Comparison of ENCODE assay signal across 9 cellular contexts in the genomic region with DNA sequence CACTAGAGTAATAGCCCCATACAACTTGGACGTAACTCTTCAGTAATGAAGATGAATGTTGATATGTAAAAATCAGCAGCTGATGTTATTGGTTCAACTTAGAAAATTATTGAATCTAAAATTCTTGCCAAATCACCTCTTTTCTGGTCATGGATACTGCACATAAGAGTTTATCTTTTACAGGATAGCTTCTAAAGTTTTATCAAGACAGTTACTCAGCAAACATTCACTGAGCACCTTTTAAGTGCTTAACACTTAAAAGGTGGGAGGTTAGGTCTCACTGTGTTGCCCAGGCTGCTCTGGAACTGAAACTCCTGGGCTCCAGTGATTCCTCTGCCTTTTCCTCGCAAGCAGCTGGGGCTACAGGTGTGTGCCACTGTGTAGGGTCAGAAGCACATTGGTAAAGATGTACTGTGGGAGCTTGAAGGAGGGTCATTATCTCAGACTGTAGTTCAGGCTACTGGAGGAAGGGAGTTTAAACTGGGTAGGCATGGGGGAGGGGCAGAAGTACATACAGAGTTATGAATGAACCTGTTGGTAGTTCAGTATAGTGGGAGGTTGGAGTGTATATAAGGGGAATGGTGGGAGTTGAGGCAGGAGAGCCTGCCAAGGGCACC. TPM values are rescaled to one million over a fixed set of nuclear protein-coding genes. Genes with fewer than 3 reads are reported as not detected.
DNase-seq lines count a peak whose midpoint lies in the region; ATAC-seq and TF ChIP-seq lines count a peak whose summit lies in the region.
"Had no signal": no experiment of that assay in that cellular context is flagged by ENCODE, and none has a peak within 500 bp of the region (broad histone marks: within the 10 kb centered on the region; RNA-seq: fewer than 3 reads in every experiment).

No MANE protein-coding gene starts in this region.

- H3K27me3 ChIP-seq in OCI-LY3 (ENCODE audit: low read depth, low read length) (no peaks in the 10 kb centered on the region), rectal smooth muscle tissue (ENCODE audit: control insufficient read depth, insufficient read depth, low read length) (no peaks in the 10 kb centered on the region)

- H4K20me1 ChIP-seq in OCI-LY3 (ENCODE audit: insufficient read depth, low read length): peaks cover 37% of the 10 kb centered on the region

- no peaks in the 10 kb centered on the region for H3K9me3 ChIP-seq in OCI-LY3 (ENCODE audit: insufficient read depth, low read length)

- peak overlapping the region; percentile 82 for H3K4me2 ChIP-seq in OCI-LY3 (ENCODE audit: low read length)

- no peak for TF ChIP-seq CTCF in GM12865 (IDR thresholded peaks at IDR 0.05; ENCODE audit: insufficient read depth, low read depth, low read length, missing control alignments)
- TF ChIP-seq CTCF in OCI-LY3 (IDR thresholded peaks at IDR 0.05; ENCODE audit: low read depth, low read length): no peak
- TF ChIP-seq CTCF in epithelial cell of proximal tubule (conservative IDR thresholded peaks at IDR 0.05; ENCODE audit: low read depth, low read length): no peak

- H3K4me3 ChIP-seq in GM12865 (ENCODE audit: low read depth, low read length): peak overlapping the region; percentile 79
- peak overlapping the region; percentile 78; the same call in 1 of the 2 replicates for H3K4me3 ChIP-seq in OCI-LY3 (ENCODE audit: low read length)
- H3K4me3 ChIP-seq in epithelial cell of proximal tubule (ENCODE audit: low read depth, low read length): peak overlapping the region; percentile 70
- peak overlapping the region; percentile 3 for H3K4me3 ChIP-seq in rectal smooth muscle tissue (ENCODE audit: low read length)

- no peak overlapping the region for H2AFZ ChIP-seq in OCI-LY3 (ENCODE audit: low read depth, low read length)

- H3K9ac ChIP-seq in OCI-LY3 (ENCODE audit: low read length): no peak overlapping the region
- no peak overlapping the region for H3K9ac ChIP-seq in rectal smooth muscle tissue (ENCODE audit: low read length)

- no peak overlapping the region for H3K27ac ChIP-seq in OCI-LY3 (ENCODE audit: low read length)
- no peak overlapping the region for H3K27ac ChIP-seq in rectal smooth muscle tissue (ENCODE audit: low read depth, low read length)

- H3K79me2 ChIP-seq in OCI-LY3 (ENCODE audit: low read length): peaks cover 66% of the 10 kb centered on the region

- peaks cover 54% of the 10 kb centered on the region for H3K4me1 ChIP-seq in OCI-LY3 (ENCODE audit: low read length)
- peaks cover 8% of the 10 kb centered on the region for H3K4me1 ChIP-seq in rectal smooth muscle tissue (ENCODE audit: control insufficient read depth, insufficient read depth, low read length)

- DNase-seq in GM12865 (ENCODE audit: low read depth): no peak
- no peak for DNase-seq in epithelial cell of proximal tubule (ENCODE audit: low read depth)
- no peak for DNase-seq in activated CD8-positive, alpha-beta memory T cell treated with anti-CD3 and anti-CD28 coated beads for 24 hours
- DNase-seq: Kasumi-1; stimulated activated CD4-positive, alpha-beta T cell treated with anti-CD3 and anti-CD28 coated beads, Interleukin-4, amount 100 ng/mL, for 24 hours had no signal

- peaks cover 14% of the 10 kb centered on the region for H3K36me3 ChIP-seq in OCI-LY3 (replicated peaks; ENCODE audit: low read depth, low read length)
- H3K36me3 ChIP-seq in rectal smooth muscle tissue (ENCODE audit: control insufficient read depth, insufficient read depth, low read length): no peaks in the 10 kb centered on the region

- no peak for ATAC-seq in HG03025 (IDR thresholded peaks at IDR 0.05; ENCODE audit: low FRiP score, unreplicated experiment)
- ATAC-seq in HG03039 (IDR thresholded peaks at IDR 0.05; ENCODE audit: unreplicated experiment): no peak

RNA-seq across cellular contexts. Expression of a gene that starts 2.0 kb away (rescaled TPM):
- 43.0 and 66.8 TPM in 2 replicates for total RNA-seq in epithelial cell of proximal tubule

Comparison
In these comparisons a context has a peak if more than half of its experiments do, and no peak if none do; other contexts are left out.
1. H3K4me3 ChIP-seq: peak in every context shown above with its lines; median percentile 79 in GM12865; 78 in OCI-LY3; 70 in epithelial cell of proximal tubule; 3 in rectal smooth muscle tissue.